ENCODE assay signal across 8 cellular contexts in genomic region chr2:173159794-173160463, GRCh38.
DNase-seq lines count a peak whose midpoint lies in the region; ATAC-seq, FAIRE-seq and TF ChIP-seq lines count a peak whose summit lies in the region.

No MANE protein-coding gene starts in this region.

- H3K4me3 ChIP-seq in HEK293 (ENCODE audit: low read depth, low read length) (no peak overlapping the region), small intestine (ENCODE audit: low read depth in 1 of 2, low read length in 2 of 2) (no peak overlapping the region)

- TF ChIP-seq CTCF in HEK293 (tag by site-specific recombination; IDR thresholded peaks at IDR 0.05): no peak
- TF ChIP-seq CTCF in GM10266 (IDR thresholded peaks at IDR 0.05; ENCODE audit: control insufficient read depth, insufficient read depth, low read depth, missing control alignments): no peak

- FAIRE-seq in small intestine (lab: Jason Lieb, UNC): no peak

- POLR2A ChIA-PET in HEK293 (lab: Yijun Ruan, JAX): no interaction called here

- no peaks in the 10 kb centered on the region for H3K36me3 ChIP-seq in HEK293 (ENCODE audit: control insufficient read depth in 2 of 2, insufficient read depth in 1 of 2, low read length in 2 of 2)
- no peaks in the 10 kb centered on the region for H3K36me3 ChIP-seq in small intestine (ENCODE audit: control insufficient read depth in 2 of 2, insufficient read depth in 2 of 2, low read length in 2 of 2)

- peak overlapping the region; percentile 2 for H3K27ac Mint-ChIP-seq in T-helper 17 cell
- no peak overlapping the region for H3K27ac Mint-ChIP-seq in activated T-cell treated with anti-CD3 and anti-CD28 coated beads, Interleukin-2, amount 50 U/mL, for 24 hours

- ATAC-seq in T-helper 17 cell: no peak
- peak; percentile 94 to 100 for ATAC-seq in left cardiac atrium
- ATAC-seq in GM19328 (IDR thresholded peaks at IDR 0.05; ENCODE audit: unreplicated experiment): no peak

- H3K4me1 ChIP-seq in HEK293 (ENCODE audit: control insufficient read depth, insufficient read depth, low read length) (peaks cover 9% of the 10 kb centered on the region), small intestine (ENCODE audit: control insufficient read depth in 2 of 2, insufficient read depth in 1 of 2, low read depth in 1 of 2, low read length in 1 of 2) (peaks cover 0 to 4% of the 10 kb centered on the region in 2 donors)

- H3K9me3 Mint-ChIP-seq in activated T-cell treated with anti-CD3 and anti-CD28 coated beads, Interleukin-2, amount 50 U/mL, for 24 hours: peaks cover 11% of the 10 kb centered on the region

- H3K4me1 Mint-ChIP-seq in T-helper 17 cell: no peaks in the 10 kb centered on the region
- peaks cover 2% of the 10 kb centered on the region for H3K4me1 Mint-ChIP-seq in activated T-cell treated with anti-CD3 and anti-CD28 coated beads, Interleukin-2, amount 50 U/mL, for 24 hours (ENCODE audit: low read depth)

- no peak for DNase-seq in T-helper 17 cell
- DNase-seq in left cardiac atrium: peak; percentile 93
- DNase-seq in small intestine: peak; percentile 26
- no peak for DNase-seq in NK-92 (lab: John Stamatoyannopoulos, UW; ENCODE audit: unreplicated experiment)
- DNase-seq in GM10266 (ENCODE audit: extremely low spot score): no peak
- no peak for DNase-seq in activated T-cell treated with anti-CD3 and anti-CD28 coated beads, Interleukin-2, amount 50 U/mL, for 24 hours

- H3K27me3 Mint-ChIP-seq in T-helper 17 cell: peaks cover 1% of the 10 kb centered on the region
- H3K27me3 Mint-ChIP-seq in activated T-cell treated with anti-CD3 and anti-CD28 coated beads, Interleukin-2, amount 50 U/mL, for 24 hours: peaks cover 34% of the 10 kb centered on the region

- no peak overlapping the region for H3K4me3 Mint-ChIP-seq in T-helper 17 cell
- no peak overlapping the region for H3K4me3 Mint-ChIP-seq in activated T-cell treated with anti-CD3 and anti-CD28 coated beads, Interleukin-2, amount 50 U/mL, for 24 hours

- no peaks in the 10 kb centered on the region for H3K36me3 Mint-ChIP-seq in T-helper 17 cell (ENCODE audit: low read depth)
- H3K36me3 Mint-ChIP-seq in activated T-cell treated with anti-CD3 and anti-CD28 coated beads, Interleukin-2, amount 50 U/mL, for 24 hours (ENCODE audit: low read depth): no peaks in the 10 kb centered on the region

- H3K27me3 ChIP-seq in small intestine (ENCODE audit: control insufficient read depth in 2 of 2, insufficient read depth in 2 of 2, low read length in 2 of 2): no peaks in the 10 kb centered on the region

- WGBS in small intestine, 3 donors: 11 to 28% (median 19%) methylated on average over 1 of the region's 1 CpG

- no peak overlapping the region for H3K27ac ChIP-seq in HEK293 (ENCODE audit: extremely low read depth, low read depth, low read length)
- no peak overlapping the region for H3K27ac ChIP-seq in small intestine (ENCODE audit: low read depth in 1 of 2, low read length in 1 of 2)

- intact Hi-C loops in left cardiac atrium (cut with DNase I): no loop called here

- H3K9me3 ChIP-seq in HEK293 (ENCODE audit: control insufficient read depth, insufficient read depth, low read depth, low read length) (no peaks in the 10 kb centered on the region), T-helper 17 cell (ENCODE audit: control insufficient read depth, low read length, poor library complexity, severe bottlenecking) (no peaks in the 10 kb centered on the region), small intestine (ENCODE audit: control insufficient read depth, low read depth) (no peaks in the 10 kb centered on the region)

- CTCF ChIA-PET in HEK293 (lab: Yijun Ruan, JAX): interaction anchor here (0.6 to 2.0 kb wide), 4 partner anchors 24 to 82 kb away, joined by 3 to 4 read pairs (median 3); no protein-coding TSS in a partner anchor

TF ChIP-seq in HEK293, 187 proteins besides CTCF, POLR2A, EP300 and RAD21:
- TF ChIP-seq ZEB2 (tag by site-specific recombination; IDR thresholded peaks at IDR 0.05) (0 out of 2 replicates have a peak, but pooled peaks have one; percentile 37), ZNF596 (tag by site-specific recombination; IDR thresholded peaks at IDR 0.05) (no peak), ZBTB6 (tag by site-specific recombination; IDR thresholded peaks at IDR 0.05) (0 out of 2 replicates have a peak, but pooled peaks have one; percentile 25), ZNF157 (tag by site-specific recombination; IDR thresholded peaks at IDR 0.05) (no peak), ZNF394 (tag by site-specific recombination; IDR thresholded peaks at IDR 0.05; ENCODE audit: borderline replicate concordance) (no peak), KLF1 (tag by site-specific recombination; IDR thresholded peaks at IDR 0.05) (no peak), ZNF433 (tag by site-specific recombination; IDR thresholded peaks at IDR 0.05; ENCODE audit: low read depth) (no peak), ZNF18 (tag by site-specific recombination; IDR thresholded peaks at IDR 0.05) (no peak), ZNF221 (tag by site-specific recombination; IDR thresholded peaks at IDR 0.05; ENCODE audit: borderline replicate concordance) (no peak), GFI1B (tag by site-specific recombination; IDR thresholded peaks at IDR 0.05) (no peak), FEZF1 (tag by site-specific recombination; IDR thresholded peaks at IDR 0.05) (no peak), ZNF366 (tag by site-specific recombination; conservative IDR thresholded peaks at IDR 0.05) (no peak)

Comparison
In these comparisons a context has a peak if more than half of its experiments do, and no peak if none do; other contexts are left out.
1. ATAC-seq: peak in left cardiac atrium (2 of 2); none in T-helper 17 cell (single experiment) and GM19328 (single experiment).
2. DNase-seq: peak in left cardiac atrium (single experiment) and small intestine (single experiment); none in T-helper 17 cell (0 of 3), NK-92 (single experiment), GM10266 (single experiment) and activated T-cell treated with anti-CD3 and anti-CD28 coated beads, Interleukin-2, amount 50 U/mL, for 24 hours (single experiment).